ENCODE assay signal across 10 cellular contexts in the genomic region with DNA sequence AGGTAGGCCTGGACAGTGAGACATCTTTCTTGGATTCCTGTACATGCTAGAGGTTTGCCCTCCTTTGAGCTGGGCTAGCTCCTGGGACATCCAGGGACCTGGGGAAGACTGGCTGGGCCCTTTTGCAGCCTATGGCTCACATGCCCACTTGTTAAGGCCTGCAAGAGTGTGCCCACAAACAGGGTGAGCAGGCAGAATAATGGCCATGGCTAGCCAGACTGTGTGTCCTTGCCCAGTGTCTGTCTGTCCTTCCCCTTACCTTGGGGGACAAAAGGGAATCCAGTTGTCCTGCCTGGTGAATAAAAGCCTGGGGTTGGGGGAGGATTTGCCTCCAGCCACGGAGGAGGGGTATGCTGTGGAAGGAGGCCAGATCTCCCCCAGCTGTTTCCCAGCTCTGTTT. TPM values are rescaled to one million over a fixed set of nuclear protein-coding genes. Genes with fewer than 3 reads are reported as not detected.
DNase-seq lines count a peak whose midpoint lies in the region; ATAC-seq, FAIRE-seq and TF ChIP-seq lines count a peak whose summit lies in the region.
"Had no signal": no experiment of that assay in that cellular context is flagged by ENCODE, and none has a peak within 500 bp of the region (broad histone marks: within the 10 kb centered on the region; RNA-seq: fewer than 3 reads in every experiment).

No MANE protein-coding gene starts in this region.

- H3K4me3 ChIP-seq in GM12878 = peak overlapping the region; percentile 24; the same call in 1 of the 2 replicates
- no peak overlapping the region for H3K4me3 ChIP-seq in effector memory CD4-positive, alpha-beta T cell (ENCODE audit: insufficient read depth, low read depth, low read length, poor library complexity, severe bottlenecking)

- in situ Hi-C loops in GM12878 (cut with MboI) = no loop called here

- peaks cover 4% of the 10 kb centered on the region for H3K79me2 ChIP-seq in GM12878 (ENCODE audit: control insufficient read depth, insufficient read depth, low read length)

- H3K4me2 ChIP-seq in GM12878 (ENCODE audit: control insufficient read depth, insufficient read depth) = peak overlapping the region; percentile 98

- H3K4me1 ChIP-seq in GM12878 (ENCODE audit: control insufficient read depth, insufficient read depth, low read length) = peaks cover 65% of the 10 kb centered on the region
- H3K4me1 ChIP-seq in effector memory CD4-positive, alpha-beta T cell (ENCODE audit: control insufficient read depth, insufficient read depth, low read length, poor library complexity, severe bottlenecking) = peaks cover 22% of the 10 kb centered on the region

- BruUV-seq in GM12878 (replicated peaks; lab: Mats Ljungman, UMichigan) = no TSS peak

- peaks cover 1 to 7% of the 10 kb centered on the region in 2 experiments; a peak in 1 of 4 replicates for H3K36me3 ChIP-seq in GM12878 (ENCODE audit: control insufficient read depth in 2 of 2, insufficient read depth in 2 of 2, low read length in 1 of 2)
- peaks cover 4% of the 10 kb centered on the region for H3K36me3 ChIP-seq in effector memory CD4-positive, alpha-beta T cell (ENCODE audit: control insufficient read depth, insufficient read depth, low read length)

- CTCF ChIA-PET in GM12878 (lab: Yijun Ruan, JAX) = interaction anchor here (1.0 to 10.5 kb wide), 26 partner anchors 9 to 213 kb away, joined by 3 to 335 read pairs (median 18); partner anchors contain the start of gene CXXC5

- intact Hi-C loops in GM12878 (cut with micrococcal nuclease; ENCODE audit: unreplicated experiment) = loop anchor here (5.0 to 10.0 kb wide), 3 partner anchors 112 to 330 kb away; no protein-coding TSS in a partner anchor
- intact Hi-C loops in posterior cingulate gyrus (cut with DNase I) = loop anchor here (10.0 kb wide), 1 partner anchor 120 kb away; no protein-coding TSS in a partner anchor

- no peaks in the 10 kb centered on the region for H3K9me3 ChIP-seq in GM12878 (replicated peaks; ENCODE audit: control insufficient read depth, insufficient read depth, low read length)
- H3K9me3 ChIP-seq in effector memory CD4-positive, alpha-beta T cell (ENCODE audit: control insufficient read depth, low read length) = no peaks in the 10 kb centered on the region
- H3K9me3 ChIP-seq: neutrophil had no signal

- no peak for FAIRE-seq in GM12878 (lab: Jason Lieb, UNC)

- no peak for ATAC-seq in stimulated activated naive CD8-positive, alpha-beta T cell treated with anti-CD3 and anti-CD28 coated beads, Interleukin-15, amount 100 ng/mL, for 72 hours
- no peak for ATAC-seq in stimulated activated naive CD8-positive, alpha-beta T cell treated with anti-CD3 and anti-CD28 coated beads, Interleukin-15, Interleukin-2, amounts not matched to agents 100 U/mL and 50 U/mL, for 24 hours
- ATAC-seq in GM12878 (no peak), HG03135 (IDR thresholded peaks at IDR 0.05; ENCODE audit: unreplicated experiment) (no peak)
- ATAC-seq in naive thymus-derived CD8-positive, alpha-beta T cell = no peak

- TF ChIP-seq CTCF in GM12878 (IDR thresholded peaks at IDR 0.05 in 2 of 3, conservative IDR thresholded peaks at IDR 0.05 in 1 of 3; ENCODE audit: control insufficient read depth in 2 of 3, extremely low read depth in 1 of 3, insufficient read depth in 1 of 3, low read depth in 3 of 3, low read length in 3 of 3) = no peak

- RAD21 ChIA-PET in GM12878 (lab: Charles Lee; ENCODE audit: unreplicated experiment) = interaction anchor here (0.9 to 9.2 kb wide), 26 partner anchors 8 to 213 kb away, joined by 3 to 265 read pairs (median 20); partner anchors contain the start of genes CXXC5 and UBE2D2

- SMC1A ChIA-PET in GM12878 (lab: Charles Lee; ENCODE audit: uncharacterized antibody, unreplicated experiment) = interaction anchor here (0.7 to 12.2 kb wide), 30 partner anchors 9 to 215 kb away, joined by 3 to 212 read pairs (median 7); partner anchors contain the start of gene CXXC5

- H3K36me3 Mint-ChIP-seq in naive thymus-derived CD8-positive, alpha-beta T cell = peaks cover 0 to 5% (median 0%) of the 10 kb centered on the region in 3 donors

- no peak for TF ChIP-seq RAD21 in GM12878 (IDR thresholded peaks at IDR 0.05; ENCODE audit: insufficient read depth, low read depth, low read length)

- peak overlapping the region; percentile 65 to 82 for H3K4me3 Mint-ChIP-seq in stimulated activated naive CD8-positive, alpha-beta T cell treated with anti-CD3 and anti-CD28 coated beads, Interleukin-15, amount 100 ng/mL, for 72 hours
- peak overlapping the region in 3 of 10 donors; percentile 8 to 75 (median 43) for H3K4me3 Mint-ChIP-seq in naive thymus-derived CD8-positive, alpha-beta T cell

- H3K9me3 Mint-ChIP-seq in stimulated activated naive CD8-positive, alpha-beta T cell treated with anti-CD3 and anti-CD28 coated beads, Interleukin-15, amount 100 ng/mL, for 72 hours = no peaks in the 10 kb centered on the region
- H3K9me3 Mint-ChIP-seq in naive thymus-derived CD8-positive, alpha-beta T cell = no peaks in the 10 kb centered on the region

- no peak overlapping the region for H3K27ac Mint-ChIP-seq in stimulated activated naive CD8-positive, alpha-beta T cell treated with anti-CD3 and anti-CD28 coated beads, Interleukin-15, amount 100 ng/mL, for 72 hours
- H3K27ac Mint-ChIP-seq in naive thymus-derived CD8-positive, alpha-beta T cell = peak overlapping the region; percentile 48 to 89 (median 82)

- peak overlapping the region; percentile 65 for H3K9ac ChIP-seq in GM12878 (ENCODE audit: control insufficient read depth, insufficient read depth, low read length)

- H3K27ac ChIP-seq in GM12878 (ENCODE audit: control insufficient read depth, insufficient read depth) = peak overlapping the region; percentile 97
- H3K27ac ChIP-seq in effector memory CD4-positive, alpha-beta T cell (ENCODE audit: insufficient read depth, low read length, poor library complexity, severe bottlenecking) = no peak overlapping the region
- H3K27ac ChIP-seq: neutrophil had no signal

- TF ChIP-seq POLR2A in GM12878 (IDR thresholded peaks at IDR 0.05; ENCODE audit: low read depth, low read length) = no peak

- H4K20me1 ChIP-seq in GM12878 (ENCODE audit: control insufficient read depth, insufficient read depth) = no peaks in the 10 kb centered on the region

- WGBS in GM12878 (ENCODE audit: insufficient coverage, insufficient replicate concordance, low lambda C conversion rate, missing lambda C conversion rate) = 0% methylated on average over 1 of the region's 1 CpG

- peaks cover 65% of the 10 kb centered on the region for H3K4me1 Mint-ChIP-seq in stimulated activated naive CD8-positive, alpha-beta T cell treated with anti-CD3 and anti-CD28 coated beads, Interleukin-15, amount 100 ng/mL, for 72 hours
- H3K4me1 Mint-ChIP-seq in naive thymus-derived CD8-positive, alpha-beta T cell = peaks cover 28 to 57% (median 55%) of the 10 kb centered on the region in 4 donors

- no peak for DNase-seq in stimulated activated naive CD8-positive, alpha-beta T cell treated with anti-CD3 and anti-CD28 coated beads, Interleukin-15, amount 100 ng/mL, for 72 hours
- no peak for DNase-seq in stimulated activated naive CD8-positive, alpha-beta T cell treated with anti-CD3 and anti-CD28 coated beads, Interleukin-15, Interleukin-2, amounts not matched to agents 100 U/mL and 50 U/mL, for 24 hours
- DNase-seq in GM12878 (ENCODE audit: low read depth, low spot score) = no peak
- no peak for DNase-seq in naive thymus-derived CD8-positive, alpha-beta T cell
- no peak for DNase-seq in NCI-H2029 treated with DMSO at 0.1 percent for 48 hours (lab: John Stamatoyannopoulos, UW)
- DNase-seq in posterior cingulate gyrus = no peak
- no peak for DNase-seq in effector memory CD4-positive, alpha-beta T cell
- DNase-seq: stimulated activated CD4-positive, alpha-beta T cell treated with anti-CD3 and anti-CD28 coated beads, Interleukin-4, amount 100 ng/mL, for 4 hours had no signal

- H3K27me3 Mint-ChIP-seq in stimulated activated naive CD8-positive, alpha-beta T cell treated with anti-CD3 and anti-CD28 coated beads, Interleukin-15, amount 100 ng/mL, for 72 hours = no peaks in the 10 kb centered on the region
- no peaks in the 10 kb centered on the region for H3K27me3 Mint-ChIP-seq in naive thymus-derived CD8-positive, alpha-beta T cell

- no peaks in the 10 kb centered on the region for H3K27me3 ChIP-seq in GM12878 (replicated peaks in 1 of 2; ENCODE audit: control insufficient read depth in 2 of 2, insufficient read depth in 2 of 2, low read length in 1 of 2)
- H3K27me3 ChIP-seq in effector memory CD4-positive, alpha-beta T cell (replicated peaks; ENCODE audit: control insufficient read depth, insufficient read depth, low read length, poor library complexity, severe bottlenecking) = no peaks in the 10 kb centered on the region

- TF ChIP-seq EP300 in GM12878 (IDR thresholded peaks at IDR 0.05; ENCODE audit: borderline replicate concordance in 1 of 2, control insufficient read depth in 1 of 2, low read depth in 2 of 2, low read length in 2 of 2) = no peak

- H2AFZ ChIP-seq in GM12878 (ENCODE audit: control insufficient read depth, low read depth, low read length) = no peak overlapping the region

- POLR2A ChIA-PET in GM12878 (lab: Charles Lee) = interaction anchor here (0.5 to 9.8 kb wide), 11 partner anchors 13 to 151 kb away, joined by 4 to 163 read pairs (median 15); partner anchors contain the start of gene CXXC5
- POLR2A ChIA-PET in naive thymus-derived CD8-positive, alpha-beta T cell (lab: Charles Lee) = interaction anchor here (0.5 to 6.6 kb wide), 15 partner anchors 8 to 136 kb away, joined by 3 to 116 read pairs (median 7); partner anchors contain the start of genes CXXC5 and UBE2D2

RNA-seq across cellular contexts. Expression of gene CXXC5, which starts 13.0 kb away (rescaled TPM):
- 37.6 and 40.4 TPM in 2 replicates for total RNA-seq in GM12878 (2013; cell fraction: nucleolus; rRNA removed)
- total RNA-seq in GM12878 (2014; rRNA removed) (71.4 and 90.8 TPM in 2 replicates), GM12878 (2014; rRNA removed; fragmentation: Illumina TruSeq; extraction: Trizol) (24.9 and 26.8 TPM in 2 replicates), GM12878 (2021) (64.2 and 64.4 TPM in 2 replicates)
- polyA plus RNA-seq in GM12878 (2011; ENCODE audit: low read depth) = 17.9 TPM
- polyA plus RNA-seq in GM12878 (2011; rRNA removed) (55.4 and 57.5 TPM in 2 replicates), GM12878 (2014; fragmentation: Illumina TruSeq; extraction: Trizol) (25.6 and 36.0 TPM in 2 replicates), GM12878 (2014; fragmentation: Nextera tagmentation; extraction: Ambion mirVana) (1 to 10 TPM; 1.8 to 6.0 TPM), GM12878 (2014; rRNA removed) (59.1 and 68.6 TPM in 2 replicates), GM12878 (2016; fragmentation: Nextera tagmentation; extraction: Ambion mirVana) (10 to 100 TPM; 33.8 to 45.4 TPM)
- polyA plus RNA-seq in GM12878 (2011; cell fraction: cytosol; rRNA removed) = 54.8 and 79.5 TPM in 2 replicates
- 43.4 and 55.0 TPM in 2 replicates for polyA plus RNA-seq in GM12878 (2011; cell fraction: nucleus; rRNA removed)
- 31.3 and 43.2 TPM in 2 replicates for polyA plus RNA-seq in GM12878 (2012)
- polyA minus RNA-seq in GM12878 (2011; rRNA and poly(A)+ RNA removed) = 32.3 and 76.6 TPM in 2 replicates
- polyA minus RNA-seq in GM12878 (2011; cell fraction: cytosol; rRNA and poly(A)+ RNA removed) = 19.3 and 41.6 TPM in 2 replicates
- 25.8 and 43.7 TPM in 2 replicates for polyA minus RNA-seq in GM12878 (2011; cell fraction: nucleus; rRNA and poly(A)+ RNA removed)
- 1 to 10 TPM; 6.8 to 8.3 TPM for total RNA-seq in naive thymus-derived CD8-positive, alpha-beta T cell
- polyA plus RNA-seq in naive thymus-derived CD8-positive, alpha-beta T cell = 10 to 100 TPM in 1 of 3 donors, 1 to 10 TPM in 2; 2.6 to 24.6 (median 3.7) TPM

Comparison
In these comparisons a context has a peak if more than half of its experiments do, and no peak if none do; other contexts are left out.
1. H3K27ac Mint-ChIP-seq: peak in naive thymus-derived CD8-positive, alpha-beta T cell (10 of 10); none in stimulated activated naive CD8-positive, alpha-beta T cell treated with anti-CD3 and anti-CD28 coated beads, Interleukin-15, amount 100 ng/mL, for 72 hours (0 of 2).